24 cellular contexts compared by ENCODE assay signal in the genomic region with DNA sequence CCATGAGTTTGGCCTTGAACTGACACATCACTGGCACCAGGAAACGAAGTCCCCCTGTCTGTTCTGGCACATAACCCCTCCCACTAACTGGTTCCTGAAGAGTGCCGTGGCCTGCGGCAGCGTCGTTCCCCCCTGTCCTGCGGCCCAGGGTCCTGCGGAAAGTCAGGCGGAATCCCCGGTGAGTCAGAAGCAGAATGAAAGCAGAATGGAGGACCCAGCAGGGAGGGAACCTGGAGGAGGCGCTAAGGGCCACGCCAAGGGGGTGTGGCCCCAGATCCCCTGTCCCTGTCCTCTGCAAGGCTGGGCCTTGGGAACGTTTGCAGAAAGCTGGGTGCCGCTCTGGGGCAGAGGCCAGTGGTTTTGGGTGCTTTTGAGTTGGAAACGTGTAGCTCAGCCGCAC. TPM values are rescaled to one million over a fixed set of nuclear protein-coding genes. Genes with fewer than 3 reads are reported as not detected.
A peak's percentile ranks its signal among the peaks of the same experiment; 100 is the strongest.
DNase-seq lines count a peak whose midpoint lies in the region; TF ChIP-seq lines count a peak whose summit lies in the region.
"Had no signal": no experiment of that assay in that cellular context is flagged by ENCODE, and none has a peak within 500 bp of the region (broad histone marks: within the 10 kb centered on the region; RNA-seq: fewer than 3 reads in every experiment).

No MANE protein-coding gene starts in this region.

- H3K4me3 Mint-ChIP-seq in endothelial cell (ENCODE audit: unreplicated experiment): no peak overlapping the region
- H3K4me3 Mint-ChIP-seq: activated CD8-positive, alpha-beta memory T cell treated with anti-CD3 and anti-CD28 coated beads, Interleukin-2, amount 10 ng/mL, durations not matched to agents 7 days and 5 days had no signal

- POLR2A ChIA-PET in A673 (lab: Charles Lee; ENCODE audit: low non-redundant PET): no interaction called here

- H3K9me3 ChIP-seq in A673 (ENCODE audit: low read depth, low read length, poor library complexity, severe bottlenecking): no peaks in the 10 kb centered on the region
- H3K9me3 ChIP-seq: esophagus muscularis mucosa, mucosa of descending colon, upper lobe of right lung had no signal

- no peaks in the 10 kb centered on the region for H3K27me3 ChIP-seq in A673 (replicated peaks; ENCODE audit: insufficient read depth, low read depth, low read length, poor library complexity)
- H3K27me3 ChIP-seq: hepatocyte, upper lobe of right lung had no signal

- H3K36me3 Mint-ChIP-seq in endothelial cell (ENCODE audit: low read depth, unreplicated experiment): no peaks in the 10 kb centered on the region
- H3K36me3 Mint-ChIP-seq: activated CD8-positive, alpha-beta memory T cell treated with anti-CD3 and anti-CD28 coated beads, Interleukin-2, amount 10 ng/mL, durations not matched to agents 7 days and 5 days had no signal

- CTCF ChIA-PET in A673 (lab: Charles Lee): no interaction called here

- H3K4me3 ChIP-seq in fibroblast of the aortic adventitia (ENCODE audit: low read depth, low read length) (no peak overlapping the region), A673 (ENCODE audit: low read depth, low read length, poor library complexity, severe bottlenecking) (no peak overlapping the region)
- H3K4me3 ChIP-seq: esophagus muscularis mucosa, hepatocyte, mucosa of descending colon, upper lobe of right lung had no signal

- no peak overlapping the region for H3K27ac Mint-ChIP-seq in endothelial cell (ENCODE audit: unreplicated experiment)
- H3K27ac Mint-ChIP-seq: activated CD8-positive, alpha-beta memory T cell treated with anti-CD3 and anti-CD28 coated beads, Interleukin-2, amount 10 ng/mL, durations not matched to agents 7 days and 5 days had no signal

- in situ Hi-C loops in GM13976 (cut with MboI; ENCODE audit: low sequenced_read_pairs, unreplicated experiment): no loop called here

- H3K36me3 ChIP-seq in A673 (ENCODE audit: insufficient read depth, low read length, poor library complexity, severe bottlenecking): no peaks in the 10 kb centered on the region
- H3K36me3 ChIP-seq: esophagus muscularis mucosa, upper lobe of right lung had no signal

- TF ChIP-seq CTCF in GM13976 (IDR thresholded peaks at IDR 0.05; ENCODE audit: borderline replicate concordance, control extremely low read depth, extremely low read depth, insufficient read depth, missing control alignments) (no peak), fibroblast of the aortic adventitia (IDR thresholded peaks at IDR 0.05; ENCODE audit: insufficient read depth, low read length) (no peak), A673 (conservative IDR thresholded peaks at IDR 0.05; ENCODE audit: low read depth, low read length) (no peak), endothelial cell (IDR thresholded peaks at IDR 0.05; ENCODE audit: unreplicated experiment) (no peak)

- H3K9me3 Mint-ChIP-seq in endothelial cell (ENCODE audit: unreplicated experiment): no peaks in the 10 kb centered on the region

- H3K27me3 Mint-ChIP-seq in endothelial cell (ENCODE audit: unreplicated experiment): peaks cover 11% of the 10 kb centered on the region
- H3K27me3 Mint-ChIP-seq: activated CD8-positive, alpha-beta memory T cell treated with anti-CD3 and anti-CD28 coated beads, Interleukin-2, amount 10 ng/mL, durations not matched to agents 7 days and 5 days had no signal

- peak; percentile 59 for DNase-seq in AG20443 (ENCODE audit: low spot score)
- peak; percentile 79 for DNase-seq in GM13976 (ENCODE audit: low spot score)
- DNase-seq in OCI-M1 (lab: John Stamatoyannopoulos, UW): peak; percentile 8
- DNase-seq in fibroblast of the aortic adventitia (ENCODE audit: low read depth): peak; percentile 27
- no peak for DNase-seq in activated CD8-positive, alpha-beta memory T cell treated with anti-CD3 and anti-CD28 coated beads, Interleukin-2, amount 50 U/mL, for 4 hours
- no peak for DNase-seq in A673 (ENCODE audit: low spot score)
- DNase-seq in GF-D8 (lab: John Stamatoyannopoulos, UW): no peak
- no peak for DNase-seq in endothelial cell (ENCODE audit: low spot score)
- DNase-seq: activated CD4-positive, CD25-positive, alpha-beta regulatory T cell; activated CD8-positive, alpha-beta memory T cell treated with anti-CD3 and anti-CD28 coated beads, Interleukin-2, amount 10 ng/mL, durations not matched to agents 7 days and 5 days; activated gamma-delta T cell; aorta; cortex of kidney; left colon; mucosa of descending colon; NCI-H2029; NCI-H526 treated with DMSO at 0.1 percent for 48 hours; stimulated activated naive CD8-positive, alpha-beta T cell treated with anti-CD3 and anti-CD28 coated beads, Interleukin-15, Interleukin-2, amounts not matched to agents 100 U/mL and 50 U/mL, for 24 hours; SW 1271; upper lobe of right lung had no signal

- no TSS peak for BruUV-seq in A673 (replicated peaks; lab: Mats Ljungman, UMichigan)

- intact Hi-C loops in A673 (cut with micrococcal nuclease; ENCODE audit: unreplicated experiment): no loop called here

- H3K4me1 ChIP-seq in A673 (ENCODE audit: insufficient read depth, low read length, poor library complexity, severe bottlenecking): peaks cover 8% of the 10 kb centered on the region

- H3K27ac ChIP-seq in A673 (ENCODE audit: low read depth, low read length, poor library complexity, severe bottlenecking): no peak overlapping the region
- H3K27ac ChIP-seq: esophagus muscularis mucosa, hepatocyte, upper lobe of right lung had no signal

- H3K4me1 Mint-ChIP-seq in endothelial cell (ENCODE audit: unreplicated experiment): peaks cover 9% of the 10 kb centered on the region
- H3K4me1 Mint-ChIP-seq: activated CD8-positive, alpha-beta memory T cell treated with anti-CD3 and anti-CD28 coated beads, Interleukin-2, amount 10 ng/mL, durations not matched to agents 7 days and 5 days had no signal

RNA-seq across cellular contexts. Expression of a gene that starts 36.0 kb away (rescaled TPM):
- total RNA-seq in fibroblast of the aortic adventitia (ENCODE audit: low replicate concordance): 0.18 TPM in 1 of 2 replicates, not detected in the other
- 10.0 and 12.3 TPM in 2 replicates for total RNA-seq in A673 (2021)
- not detected for total RNA-seq in endothelial cell (ENCODE audit: unreplicated experiment)
- total RNA-seq: esophagus muscularis mucosa, omental fat pad, skeletal muscle tissue had no signal

RNA-seq across cellular contexts. Expression of a gene that starts 38.5 kb away (rescaled TPM):
- total RNA-seq in fibroblast of the aortic adventitia (ENCODE audit: low replicate concordance) (6.0 and 10.0 TPM in 2 replicates), A673 (2021) (41.2 and 41.8 TPM in 2 replicates), endothelial cell (ENCODE audit: unreplicated experiment) (19.0 TPM)

Comparison
In these comparisons a context has a peak if more than half of its experiments do, and no peak if none do; other contexts are left out.
1. DNase-seq: peak in AG20443 (single experiment), GM13976 (single experiment), OCI-M1 (single experiment) and fibroblast of the aortic adventitia (single experiment); none in activated CD8-positive, alpha-beta memory T cell treated with anti-CD3 and anti-CD28 coated beads, Interleukin-2, amount 50 U/mL, for 4 hours (single experiment), A673 (single experiment), GF-D8 (single experiment) and endothelial cell (single experiment).